Comparison of ENCODE assay signal across 26 cellular contexts in the genomic region with DNA sequence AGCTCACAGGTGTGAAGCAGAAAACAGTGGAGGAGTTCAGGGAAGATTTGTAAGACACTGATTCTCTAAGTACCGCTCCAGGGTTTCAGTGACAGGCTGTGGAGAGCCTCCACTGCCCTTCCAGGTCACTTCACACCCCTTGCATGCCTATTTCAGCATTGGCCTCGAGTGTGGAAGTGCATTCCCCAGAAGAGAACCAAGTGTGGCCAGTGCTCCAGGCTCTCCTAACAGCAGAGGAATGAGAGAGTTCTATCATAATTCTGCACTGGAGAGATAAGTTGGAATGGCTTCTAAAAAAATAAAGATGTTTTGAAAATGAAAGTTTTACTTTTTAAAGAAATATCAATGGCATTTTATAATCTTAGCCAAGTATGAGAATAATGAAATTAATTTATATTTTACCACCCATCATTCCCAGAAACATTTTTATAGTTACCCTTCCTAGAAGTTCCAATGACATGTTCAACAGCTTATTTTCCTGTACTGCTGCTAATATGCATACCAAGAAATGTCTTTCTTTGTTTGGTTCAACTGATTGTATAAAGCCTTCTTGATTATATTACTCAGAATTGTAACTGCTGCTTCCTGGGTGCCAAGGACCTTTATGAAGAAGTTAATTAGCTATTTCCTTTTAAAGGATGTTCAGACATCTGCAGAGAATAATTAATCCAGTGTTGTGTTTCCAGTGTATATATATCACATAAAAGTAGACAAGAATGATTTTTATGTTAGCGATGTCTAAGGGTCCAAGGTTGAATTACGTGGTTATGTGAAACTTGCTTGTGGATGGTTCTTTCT.
A peak's percentile ranks its signal among the peaks of the same experiment; 100 is the strongest.
DNase-seq lines count a peak whose midpoint lies in the region; TF ChIP-seq lines count a peak whose summit lies in the region.
"Had no signal": no experiment of that assay in that cellular context is flagged by ENCODE, and none has a peak within 500 bp of the region (broad histone marks: within the 10 kb centered on the region; RNA-seq: fewer than 3 reads in every experiment).

No MANE protein-coding gene starts in this region.

- H3K79me2 ChIP-seq in H9 (ENCODE audit: insufficient read depth, low read length) (no peaks in the 10 kb centered on the region), smooth muscle cell (ENCODE audit: low read depth) (no peaks in the 10 kb centered on the region), hepatocyte (no peaks in the 10 kb centered on the region)

- H3F3A ChIP-seq in smooth muscle cell (ENCODE audit: low read depth), result peaks cover 17% of the 10 kb centered on the region

- no peaks in the 10 kb centered on the region for H3K9me2 ChIP-seq in hepatocyte (replicated peaks; ENCODE audit: insufficient read depth)

- no peak overlapping the region for H3K14ac ChIP-seq in H9 (ENCODE audit: insufficient read depth, low read length)

- H3K56ac ChIP-seq in H9 (ENCODE audit: insufficient read length, low read depth, low read length), result no peak overlapping the region

- H2BK20ac ChIP-seq in H9 (ENCODE audit: low read depth, low read length, poor library complexity, severe bottlenecking), result no peak overlapping the region

- H3K27ac ChIP-seq in H9 (ENCODE audit: insufficient read length, low read depth, low read length) (no peak overlapping the region), smooth muscle cell (ENCODE audit: low read depth) (peak overlapping the region; percentile 36), hepatocyte (no peak overlapping the region)
- H3K27ac ChIP-seq: GM23248, KMS-11, SK-N-MC had no signal

- peak overlapping the region; percentile 10 for H2AFZ ChIP-seq in H9 (ENCODE audit: low read length)
- H2AFZ ChIP-seq in smooth muscle cell (ENCODE audit: low read depth), result peak overlapping the region; percentile 59
- H2AFZ ChIP-seq in hepatocyte, result no peak overlapping the region
- H2AFZ ChIP-seq: GM23248 had no signal

- H3K27me3 ChIP-seq in H9 (ENCODE audit: insufficient read depth, low read length) (no peaks in the 10 kb centered on the region; the same call in 1 of the 2 replicates), smooth muscle cell (ENCODE audit: low read depth) (no peaks in the 10 kb centered on the region), hepatocyte (no peaks in the 10 kb centered on the region)

- no peak overlapping the region for H3K18ac ChIP-seq in H9 (ENCODE audit: insufficient read length, low read depth, low read length)

- H3K9me3 ChIP-seq in H9 (ENCODE audit: control insufficient read depth, low read depth, low read length) (no peaks in the 10 kb centered on the region), smooth muscle cell (replicated peaks; ENCODE audit: low read depth) (no peaks in the 10 kb centered on the region), hepatocyte (ENCODE audit: low read depth) (no peaks in the 10 kb centered on the region)
- H3K9me3 ChIP-seq: BE2C had no signal

- H2BK15ac ChIP-seq in H9 (ENCODE audit: low read depth, low read length), result no peak overlapping the region; the same call in 1 of the 2 replicates

- H3K4me2 ChIP-seq in H9 (ENCODE audit: insufficient read depth, insufficient read length, low read length) (no peak overlapping the region), smooth muscle cell (no peak overlapping the region), hepatocyte (no peak overlapping the region)
- H3K4me2 ChIP-seq: KMS-11 had no signal

- H4K20me1 ChIP-seq in H9 (ENCODE audit: control insufficient read depth, insufficient read depth, insufficient read length), result no peaks in the 10 kb centered on the region
- no peaks in the 10 kb centered on the region for H4K20me1 ChIP-seq in smooth muscle cell (ENCODE audit: low read depth)
- H4K20me1 ChIP-seq in hepatocyte (ENCODE audit: insufficient read depth, poor library complexity, severe bottlenecking), result no peaks in the 10 kb centered on the region

- no peak overlapping the region for H2AK5ac ChIP-seq in H9 (ENCODE audit: insufficient read length, low read length)

- H3K36me3 Mint-ChIP-seq in H9 (ENCODE audit: insufficient read depth in 1 of 3, low read depth in 3 of 3), result no peaks in the 10 kb centered on the region
- H3K36me3 Mint-ChIP-seq: CD14-positive monocyte; CD8-positive, alpha-beta memory T cell had no signal

- no peak overlapping the region for H3K4me3 Mint-ChIP-seq in H9
- H3K4me3 Mint-ChIP-seq: CD14-positive monocyte; CD8-positive, alpha-beta memory T cell; HFFc6 had no signal

- H3K79me1 ChIP-seq in H9 (ENCODE audit: insufficient read depth, low read depth, low read length, poor library complexity, severe bottlenecking), result no peaks in the 10 kb centered on the region

- no peaks in the 10 kb centered on the region for H3K4me1 ChIP-seq in H9 (ENCODE audit: insufficient read depth, low read length)
- H3K4me1 ChIP-seq in smooth muscle cell (ENCODE audit: low read depth), result no peaks in the 10 kb centered on the region
- no peaks in the 10 kb centered on the region for H3K4me1 ChIP-seq in hepatocyte (ENCODE audit: insufficient read depth)
- H3K4me1 ChIP-seq: BE2C had no signal

- H3K36me3 ChIP-seq in smooth muscle cell (ENCODE audit: low read depth), result no peaks in the 10 kb centered on the region
- H3K36me3 ChIP-seq in hepatocyte (replicated peaks; ENCODE audit: insufficient read depth, low read depth), result no peaks in the 10 kb centered on the region
- H3K36me3 ChIP-seq: BE2C had no signal

- peaks cover 0 to 3% of the 10 kb centered on the region in 2 experiments; a peak in 1 of 5 replicates for H3K9me3 Mint-ChIP-seq in H9
- H3K9me3 Mint-ChIP-seq: CD8-positive, alpha-beta memory T cell; HFFc6 had no signal

- H3K9ac ChIP-seq in H9 (ENCODE audit: extremely low read depth, insufficient read length, low read length) (no peak overlapping the region), smooth muscle cell (ENCODE audit: low read depth) (no peak overlapping the region)
- H3K9ac ChIP-seq: GM23248, KMS-11 had no signal

- H2BK12ac ChIP-seq in H9 (ENCODE audit: insufficient read length, low read depth, low read length), result no peak overlapping the region

- WGBS in H9 (ENCODE audit: extremely low coverage, insufficient read length, low lambda C conversion rate), result no CpG with 5 or more reads among the region's 4 CpGs
- 90% methylated on average over 4 of the region's 4 CpGs for WGBS in smooth muscle cell (ENCODE audit: low lambda C conversion rate)
- 86% methylated on average over 4 of the region's 4 CpGs for WGBS in hepatocyte (ENCODE audit: low lambda C conversion rate, missing lambda C conversion rate)

- no peak overlapping the region for H3K4me3 ChIP-seq in fibroblast of the aortic adventitia (ENCODE audit: low read depth, low read length)
- H3K4me3 ChIP-seq in smooth muscle cell, result no peak overlapping the region
- no peak overlapping the region for H3K4me3 ChIP-seq in hepatocyte
- H3K4me3 ChIP-seq: GM23248, SK-N-MC had no signal

- peaks cover 5% of the 10 kb centered on the region for H3K27me3 Mint-ChIP-seq in H9 (ENCODE audit: low read depth)

- H3K4me1 Mint-ChIP-seq in H9, result no peaks in the 10 kb centered on the region
- H3K4me1 Mint-ChIP-seq: CD14-positive monocyte; CD8-positive, alpha-beta memory T cell had no signal

- H4K5ac ChIP-seq in H9 (ENCODE audit: insufficient read length, low read depth, low read length), result no peak overlapping the region

- H2BK120ac ChIP-seq in H9 (ENCODE audit: low read depth, low read length, poor library complexity, severe bottlenecking), result no peak overlapping the region

- H4K91ac ChIP-seq in H9 (ENCODE audit: insufficient read length, low read depth, low read length), result no peak overlapping the region

- H3K27ac Mint-ChIP-seq in H9, result no peak overlapping the region
- H3K27ac Mint-ChIP-seq: CD8-positive, alpha-beta memory T cell; HFFc6 had no signal

- H3K4ac ChIP-seq in H9 (ENCODE audit: low read depth, low read length), result no peak overlapping the region

- no peak overlapping the region for H4K8ac ChIP-seq in H9 (replicated peaks; ENCODE audit: insufficient read length, low read depth, low read length)

- peak; percentile 65 for DNase-seq in COLO829 (ENCODE audit: low spot score)
- no peak for DNase-seq in H9
- DNase-seq in fibroblast of the aortic adventitia (ENCODE audit: low read depth), result peak; percentile 53
- no peak for DNase-seq in smooth muscle cell (lab: John Stamatoyannopoulos, UW; ENCODE audit: unreplicated experiment)
- no peak for DNase-seq in stimulated activated CD8-positive, alpha-beta memory T cell treated with anti-CD3 and anti-CD28 coated beads, Interleukin-4, amount 100 ng/mL, for 48 hours
- DNase-seq in hepatocyte (ENCODE audit: low spot score), result no peak
- DNase-seq in KBM-7, result no peak
- DNase-seq: BE2C; Calu3; CD8-positive, alpha-beta memory T cell; DMS79 treated with DMSO at 0.1 percent for 48 hours; GM23248; H7; HFFc6; NCI-H1092; NCI-H1417 treated with DMSO at 0.1 percent for 48 hours; NCI-H1694 treated with DMSO at 0.1 percent for 48 hours; NCI-H2081 treated with DMSO at 0.1 percent for 48 hours; NCI-H2171; NCI-H226; NCI-H510A; NCI-H69; SIG-M5 had no signal

- no peak overlapping the region for H3K23ac ChIP-seq in H9 (ENCODE audit: insufficient read length, low read depth, low read length)

- in situ Hi-C loops in KBM-7 (cut with MboI; ENCODE audit: low pct_unique_long_range_greater_than_20kb, low sequenced_read_pairs), result no loop called here

- no peaks in the 10 kb centered on the region for H3K23me2 ChIP-seq in H9 (ENCODE audit: insufficient read length, low read depth, low read length, poor library complexity, severe bottlenecking)

- H2BK5ac ChIP-seq in H9 (ENCODE audit: insufficient read length, low read length), result no peak overlapping the region

- no peak for TF ChIP-seq CTCF in H9 (conservative IDR thresholded peaks at IDR 0.05)
- no peak for TF ChIP-seq CTCF in fibroblast of the aortic adventitia (IDR thresholded peaks at IDR 0.05; ENCODE audit: insufficient read depth, low read length)
- TF ChIP-seq CTCF in smooth muscle cell (IDR thresholded peaks at IDR 0.05; ENCODE audit: borderline replicate concordance, insufficient read depth, poor library complexity, severe bottlenecking), result no peak
- TF ChIP-seq CTCF in hepatocyte (IDR thresholded peaks at IDR 0.05; ENCODE audit: poor library complexity), result no peak

- H3T11ph ChIP-seq in H9 (ENCODE audit: low read length), result no peak overlapping the region

Comparison
In these comparisons a context has a peak if more than half of its experiments do, and no peak if none do; other contexts are left out.
1. DNase-seq: peak in COLO829 (single experiment) and fibroblast of the aortic adventitia (single experiment); none in H9 (single experiment), smooth muscle cell (single experiment), stimulated activated CD8-positive, alpha-beta memory T cell treated with anti-CD3 and anti-CD28 coated beads, Interleukin-4, amount 100 ng/mL, for 48 hours (single experiment), hepatocyte (single experiment) and KBM-7 (single experiment).